13 cellular contexts compared by ENCODE assay signal in genomic region chr12:119578112-119578511, GRCh38. TPM values are rescaled to one million over a fixed set of nuclear protein-coding genes. Genes with fewer than 3 reads are reported as not detected.
DNase-seq lines count a peak whose midpoint lies in the region; TF ChIP-seq lines count a peak whose summit lies in the region.
"Had no signal": no experiment of that assay in that cellular context is flagged by ENCODE, and none has a peak within 500 bp of the region (broad histone marks: within the 10 kb centered on the region; RNA-seq: fewer than 3 reads in every experiment).

No MANE protein-coding gene starts in this region.

- no peak overlapping the region for H3K4me3 ChIP-seq in astrocyte of the spinal cord (ENCODE audit: low read depth, low read length)
- H3K4me3 ChIP-seq: PC-9 had no signal

- in situ Hi-C loops in astrocyte of the spinal cord (cut with HindIII; ENCODE audit: low sequenced_read_pairs) = no loop called here

- DNase-seq in activated CD8-positive, alpha-beta memory T cell treated with anti-CD3 and anti-CD28 coated beads, Interleukin-2, amount 50 U/mL, for 48 hours = peak; percentile 53
- no peak for DNase-seq in activated CD8-positive, alpha-beta memory T cell treated with anti-CD3 and anti-CD28 coated beads for 24 hours
- peak; percentile 16 for DNase-seq in H4 (ENCODE audit: low spot score)
- DNase-seq in astrocyte of the spinal cord (ENCODE audit: low read depth, low spot score) = peak; percentile 17
- peak; percentile 28 to 30 for DNase-seq in stimulated activated CD4-positive, alpha-beta T cell treated with anti-CD3 and anti-CD28 coated beads, Interleukin-4, amount 100 ng/mL, for 48 hours (ENCODE audit: low read depth in 2 of 2)
- no peak for DNase-seq in RPMI8226
- no peak for DNase-seq in DMS114 treated with DMSO at 0.1 percent for 48 hours (lab: John Stamatoyannopoulos, UW; ENCODE audit: unreplicated experiment)
- no peak for DNase-seq in NCI-H1436 (lab: John Stamatoyannopoulos, UW)
- DNase-seq: COR-L47, GF-D8, NCI-H1694 had no signal

- TF ChIP-seq CTCF in astrocyte of the spinal cord (IDR thresholded peaks at IDR 0.05; ENCODE audit: low read depth, low read length) = no peak

RNA-seq across cellular contexts. Expression of gene TMEM233, which starts 15.5 kb away (rescaled TPM):
- total RNA-seq in H4 (2014; rRNA removed; shearing (Covaris generic)) = 0.29 and 0.31 TPM in 2 replicates
- total RNA-seq: osteocyte, PC-9 had no signal

Comparison
In these comparisons a context has a peak if more than half of its experiments do, and no peak if none do; other contexts are left out.
1. DNase-seq: peak in activated CD8-positive, alpha-beta memory T cell treated with anti-CD3 and anti-CD28 coated beads, Interleukin-2, amount 50 U/mL, for 48 hours (single experiment), H4 (single experiment), astrocyte of the spinal cord (single experiment) and stimulated activated CD4-positive, alpha-beta T cell treated with anti-CD3 and anti-CD28 coated beads, Interleukin-4, amount 100 ng/mL, for 48 hours (2 of 2); none in activated CD8-positive, alpha-beta memory T cell treated with anti-CD3 and anti-CD28 coated beads for 24 hours (single experiment), RPMI8226 (single experiment), DMS114 treated with DMSO at 0.1 percent for 48 hours (single experiment) and NCI-H1436 (single experiment).